ENCODE assay signal across 8 cellular contexts in genomic region chr10:118754132-118754555, GRCh38. TPM values are rescaled to one million over a fixed set of nuclear protein-coding genes. Genes with fewer than 3 reads are reported as not detected.
DNase-seq lines count a peak whose midpoint lies in the region; FAIRE-seq and TF ChIP-seq lines count a peak whose summit lies in the region.

No MANE protein-coding gene starts in this region.

- TF ChIP-seq CTCF in GM06990 (IDR thresholded peaks at IDR 0.05; ENCODE audit: insufficient read depth, low read length, poor library complexity, severe bottlenecking): no peak
- no peak for TF ChIP-seq CTCF in stomach (IDR thresholded peaks at IDR 0.05)

- peaks cover 6% of the 10 kb centered on the region for H3K27me3 Mint-ChIP-seq in activated CD4-positive, alpha-beta memory T cell treated with anti-CD3 and anti-CD28 coated beads, Interleukin-2, amount 10 ng/mL, durations not matched to agents 7 days and 5 days

- no peaks in the 10 kb centered on the region for H3K9me3 Mint-ChIP-seq in activated CD4-positive, alpha-beta memory T cell treated with anti-CD3 and anti-CD28 coated beads, Interleukin-2, amount 10 ng/mL, durations not matched to agents 7 days and 5 days

- POLR2A ChIA-PET in activated CD4-positive, alpha-beta memory T cell treated with anti-CD3 and anti-CD28 coated beads, Interleukin-2, amount 10 ng/mL, durations not matched to agents 7 days and 5 days (lab: Charles Lee): interaction anchor here (0.7 to 2.5 kb wide), 8 partner anchors 20 to 552 kb away, joined by 3 to 17 read pairs (median 4); partner anchors contain the start of gene EIF3A

- H3K36me3 Mint-ChIP-seq in activated CD4-positive, alpha-beta memory T cell treated with anti-CD3 and anti-CD28 coated beads, Interleukin-2, amount 10 ng/mL, durations not matched to agents 7 days and 5 days (ENCODE audit: low read depth): peaks cover 7% of the 10 kb centered on the region

- H3K27ac ChIP-seq in stomach: peak overlapping the region; percentile 86 to 95 (median 89)

- H3K4me3 Mint-ChIP-seq in activated CD4-positive, alpha-beta memory T cell treated with anti-CD3 and anti-CD28 coated beads, Interleukin-2, amount 10 ng/mL, durations not matched to agents 7 days and 5 days: peak overlapping the region; percentile 87

- no peaks in the 10 kb centered on the region for H3K27me3 ChIP-seq in GM06990 (replicated peaks; ENCODE audit: control insufficient read depth, insufficient read depth, low read length)
- H3K27me3 ChIP-seq in MG63: no peaks in the 10 kb centered on the region
- no peaks in the 10 kb centered on the region for H3K27me3 ChIP-seq in endocrine pancreas (ENCODE audit: control insufficient read depth, insufficient read depth, low read length)
- H3K27me3 ChIP-seq in mononuclear cell (ENCODE audit: insufficient read depth, low read length): no peaks in the 10 kb centered on the region
- H3K27me3 ChIP-seq in stomach: no peaks in the 10 kb centered on the region

- H3K36me3 ChIP-seq in GM06990 (ENCODE audit: control insufficient read depth, insufficient read depth, low read length): no peaks in the 10 kb centered on the region
- H3K36me3 ChIP-seq in MG63: no peaks in the 10 kb centered on the region
- H3K36me3 ChIP-seq in endocrine pancreas (ENCODE audit: control insufficient read depth, insufficient read depth, low read length): no peaks in the 10 kb centered on the region
- H3K36me3 ChIP-seq in stomach: no peaks in the 10 kb centered on the region

- CTCF ChIA-PET in activated CD4-positive, alpha-beta memory T cell treated with anti-CD3 and anti-CD28 coated beads, Interleukin-2, amount 10 ng/mL, durations not matched to agents 7 days and 5 days (lab: Charles Lee): interaction anchor here (0.7 to 2.3 kb wide), 7 partner anchors 21 to 1060 kb away, joined by 3 to 11 read pairs (median 6); no protein-coding TSS in a partner anchor

- intact Hi-C loops in stomach (cut with DNase I; ENCODE audit: low total_unique reads): loop anchor here (10.0 kb wide), 1 partner anchor 271 kb away; the partner anchor contains the start of gene NANOS1

- FAIRE-seq in H54 (lab: Jason Lieb, UNC): no peak

- no peak for TF ChIP-seq EP300 in stomach (IDR thresholded peaks at IDR 0.05)

- peaks cover 14% of the 10 kb centered on the region for H3K4me1 ChIP-seq in endocrine pancreas (ENCODE audit: control insufficient read depth, insufficient read depth, low read length)
- peaks cover 22% of the 10 kb centered on the region for H3K4me1 ChIP-seq in mononuclear cell (ENCODE audit: insufficient read depth, low read length)
- peaks cover 14 to 56% (median 42%) of the 10 kb centered on the region in 4 donors for H3K4me1 ChIP-seq in stomach

- TF ChIP-seq POLR2A in H54 (IDR thresholded peaks at IDR 0.05; ENCODE audit: low read depth, low read length) (no peak), stomach (IDR thresholded peaks at IDR 0.05) (no peak)

- H3K9me3 ChIP-seq in MG63 (no peaks in the 10 kb centered on the region), endocrine pancreas (ENCODE audit: control insufficient read depth, low read length) (no peaks in the 10 kb centered on the region), mononuclear cell (ENCODE audit: low read depth, low read length) (no peaks in the 10 kb centered on the region), stomach (no peaks in the 10 kb centered on the region)

- 0 to 1% (median 0%) methylated on average over 22 to 26 of the region's 26 CpGs for WGBS in stomach, 5 donors

- peak; percentile 68 for DNase-seq in GM06990 (ENCODE audit: extremely low read depth, insufficient read length)
- peak; percentile 20 for DNase-seq in H54 (ENCODE audit: insufficient read length, low spot score)
- peak; percentile 32 for DNase-seq in MG63
- DNase-seq in activated CD4-positive, alpha-beta memory T cell treated with anti-CD3 and anti-CD28 coated beads, Interleukin-2, amount 10 ng/mL, durations not matched to agents 7 days and 5 days: peak; percentile 50
- peak; percentile 28 for DNase-seq in stomach
- no peak for DNase-seq in NCI-H1694 treated with DMSO at 0.1 percent for 48 hours (lab: John Stamatoyannopoulos, UW)

- H3K4me3 ChIP-seq in GM06990 (replicated peaks; ENCODE audit: low read depth, low read length) (peak overlapping the region; percentile 96), MG63 (peak overlapping the region; percentile 98), endocrine pancreas (ENCODE audit: control insufficient read depth, insufficient read depth, low read length) (peak overlapping the region; percentile 100), mononuclear cell (ENCODE audit: low read length) (peak overlapping the region; percentile 91), stomach (peak overlapping the region; percentile 74 to 96 (median 81))

- H3K27ac Mint-ChIP-seq in activated CD4-positive, alpha-beta memory T cell treated with anti-CD3 and anti-CD28 coated beads, Interleukin-2, amount 10 ng/mL, durations not matched to agents 7 days and 5 days: peak overlapping the region; percentile 73

- peak overlapping the region; percentile 98 for H3K9ac ChIP-seq in endocrine pancreas (ENCODE audit: control insufficient read depth, insufficient read depth, low read length)

- H3K4me1 Mint-ChIP-seq in activated CD4-positive, alpha-beta memory T cell treated with anti-CD3 and anti-CD28 coated beads, Interleukin-2, amount 10 ng/mL, durations not matched to agents 7 days and 5 days: peaks cover 25% of the 10 kb centered on the region

RNA-seq across cellular contexts. Expression of gene CACUL1, which starts 0.6 kb away (rescaled TPM):
- 27.1 and 30.4 TPM in 2 replicates for total RNA-seq in MG63 (2014; rRNA removed; shearing (Covaris generic); ENCODE audit: low replicate concordance)
- total RNA-seq in activated CD4-positive, alpha-beta memory T cell treated with anti-CD3 and anti-CD28 coated beads, Interleukin-2, amount 10 ng/mL, durations not matched to agents 7 days and 5 days: 10 to 100 TPM; 25.8 to 27.9 TPM
- 49.3 TPM for total RNA-seq in mononuclear cell
- 10 to 100 TPM; 17.4 to 76.9 (median 20.4) TPM for total RNA-seq in stomach
- 1 to 10 TPM; 5.1 to 5.3 (median 5.3) TPM for polyA plus RNA-seq in stomach
